Comparison of ENCODE assay signal across 1 cellular context in the genomic region with DNA sequence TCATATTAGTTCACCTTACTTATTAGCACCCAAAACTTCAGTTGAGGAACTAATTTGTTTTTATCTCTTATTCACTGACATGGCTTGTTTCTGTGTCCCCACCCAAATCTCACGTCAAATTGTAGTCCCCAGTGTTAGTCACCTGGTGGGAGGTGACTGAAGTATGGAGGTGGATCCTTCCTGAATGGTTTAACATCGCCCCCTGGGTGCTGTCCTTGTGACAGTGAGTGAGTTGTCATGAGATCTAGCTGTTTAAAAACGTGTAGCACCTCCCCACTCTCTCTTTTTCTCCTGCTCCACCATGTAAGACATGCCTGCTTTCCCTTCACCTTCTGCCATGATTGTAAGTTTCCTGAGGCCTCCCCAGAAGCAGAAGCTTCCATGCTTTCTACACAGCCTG.
TF ChIP-seq lines count a peak whose summit lies in the region.

No MANE protein-coding gene starts in this region.

TF ChIP-seq in WTC11, 78 proteins besides CTCF, POLR2A, EP300 and RAD21 (continued from another document):
- TF ChIP-seq, protein P1, sequence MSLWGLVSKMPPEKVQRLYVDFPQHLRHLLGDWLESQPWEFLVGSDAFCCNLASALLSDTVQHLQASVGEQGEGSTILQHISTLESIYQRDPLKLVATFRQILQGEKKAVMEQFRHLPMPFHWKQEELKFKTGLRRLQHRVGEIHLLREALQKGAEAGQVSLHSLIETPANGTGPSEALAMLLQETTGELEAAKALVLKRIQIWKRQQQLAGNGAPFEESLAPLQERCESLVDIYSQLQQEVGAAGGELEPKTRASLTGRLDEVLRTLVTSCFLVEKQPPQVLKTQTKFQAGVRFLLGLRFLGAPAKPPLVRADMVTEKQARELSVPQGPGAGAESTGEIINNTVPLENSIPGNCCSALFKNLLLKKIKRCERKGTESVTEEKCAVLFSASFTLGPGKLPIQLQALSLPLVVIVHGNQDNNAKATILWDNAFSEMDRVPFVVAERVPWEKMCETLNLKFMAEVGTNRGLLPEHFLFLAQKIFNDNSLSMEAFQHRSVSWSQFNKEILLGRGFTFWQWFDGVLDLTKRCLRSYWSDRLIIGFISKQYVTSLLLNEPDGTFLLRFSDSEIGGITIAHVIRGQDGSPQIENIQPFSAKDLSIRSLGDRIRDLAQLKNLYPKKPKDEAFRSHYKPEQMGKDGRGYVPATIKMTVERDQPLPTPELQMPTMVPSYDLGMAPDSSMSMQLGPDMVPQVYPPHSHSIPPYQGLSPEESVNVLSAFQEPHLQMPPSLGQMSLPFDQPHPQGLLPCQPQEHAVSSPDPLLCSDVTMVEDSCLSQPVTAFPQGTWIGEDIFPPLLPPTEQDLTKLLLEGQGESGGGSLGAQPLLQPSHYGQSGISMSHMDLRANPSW (CRISPR knock-in tag; conservative IDR thresholded peaks at IDR 0.05; ENCODE audit: low read depth) = no peak
- TF ChIP-seq, protein P2, sequence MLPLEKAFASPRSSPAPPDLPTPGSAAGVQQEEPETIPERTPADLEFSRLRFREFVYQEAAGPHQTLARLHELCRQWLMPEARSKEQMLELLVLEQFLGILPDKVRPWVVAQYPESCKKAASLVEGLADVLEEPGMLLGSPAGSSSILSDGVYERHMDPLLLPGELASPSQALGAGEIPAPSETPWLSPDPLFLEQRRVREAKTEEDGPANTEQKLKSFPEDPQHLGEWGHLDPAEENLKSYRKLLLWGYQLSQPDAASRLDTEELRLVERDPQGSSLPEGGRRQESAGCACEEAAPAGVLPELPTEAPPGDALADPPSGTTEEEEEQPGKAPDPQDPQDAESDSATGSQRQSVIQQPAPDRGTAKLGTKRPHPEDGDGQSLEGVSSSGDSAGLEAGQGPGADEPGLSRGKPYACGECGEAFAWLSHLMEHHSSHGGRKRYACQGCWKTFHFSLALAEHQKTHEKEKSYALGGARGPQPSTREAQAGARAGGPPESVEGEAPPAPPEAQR (CRISPR knock-in tag; IDR thresholded peaks at IDR 0.05) = no peak
- TF ChIP-seq HMGXB4 (CRISPR knock-in tag; IDR thresholded peaks at IDR 0.05) = no peak
- no peak for TF ChIP-seq ZNF416 (CRISPR knock-in tag; IDR thresholded peaks at IDR 0.05)
- no peak for TF ChIP-seq ZNF281 (CRISPR knock-in tag; IDR thresholded peaks at IDR 0.05)
- no peak for TF ChIP-seq FOXK1 (CRISPR knock-in tag; IDR thresholded peaks at IDR 0.05)
- no peak for TF ChIP-seq SOX15 (CRISPR knock-in tag; IDR thresholded peaks at IDR 0.05)
- TF ChIP-seq FOXJ3 (CRISPR knock-in tag; IDR thresholded peaks at IDR 0.05; ENCODE audit: borderline replicate concordance) = no peak
- no peak for TF ChIP-seq ETV6 (CRISPR knock-in tag; IDR thresholded peaks at IDR 0.05)
- no peak for TF ChIP-seq ZBTB21 (CRISPR knock-in tag; IDR thresholded peaks at IDR 0.05; ENCODE audit: borderline replicate concordance)
- TF ChIP-seq ELF4 (CRISPR knock-in tag; IDR thresholded peaks at IDR 0.05; ENCODE audit: low read depth) = no peak
- TF ChIP-seq TEAD1 (CRISPR knock-in tag; IDR thresholded peaks at IDR 0.05) = no peak
- no peak for TF ChIP-seq CDX4 (CRISPR knock-in tag; IDR thresholded peaks at IDR 0.05; ENCODE audit: borderline replicate concordance)
- TF ChIP-seq, protein P3, sequence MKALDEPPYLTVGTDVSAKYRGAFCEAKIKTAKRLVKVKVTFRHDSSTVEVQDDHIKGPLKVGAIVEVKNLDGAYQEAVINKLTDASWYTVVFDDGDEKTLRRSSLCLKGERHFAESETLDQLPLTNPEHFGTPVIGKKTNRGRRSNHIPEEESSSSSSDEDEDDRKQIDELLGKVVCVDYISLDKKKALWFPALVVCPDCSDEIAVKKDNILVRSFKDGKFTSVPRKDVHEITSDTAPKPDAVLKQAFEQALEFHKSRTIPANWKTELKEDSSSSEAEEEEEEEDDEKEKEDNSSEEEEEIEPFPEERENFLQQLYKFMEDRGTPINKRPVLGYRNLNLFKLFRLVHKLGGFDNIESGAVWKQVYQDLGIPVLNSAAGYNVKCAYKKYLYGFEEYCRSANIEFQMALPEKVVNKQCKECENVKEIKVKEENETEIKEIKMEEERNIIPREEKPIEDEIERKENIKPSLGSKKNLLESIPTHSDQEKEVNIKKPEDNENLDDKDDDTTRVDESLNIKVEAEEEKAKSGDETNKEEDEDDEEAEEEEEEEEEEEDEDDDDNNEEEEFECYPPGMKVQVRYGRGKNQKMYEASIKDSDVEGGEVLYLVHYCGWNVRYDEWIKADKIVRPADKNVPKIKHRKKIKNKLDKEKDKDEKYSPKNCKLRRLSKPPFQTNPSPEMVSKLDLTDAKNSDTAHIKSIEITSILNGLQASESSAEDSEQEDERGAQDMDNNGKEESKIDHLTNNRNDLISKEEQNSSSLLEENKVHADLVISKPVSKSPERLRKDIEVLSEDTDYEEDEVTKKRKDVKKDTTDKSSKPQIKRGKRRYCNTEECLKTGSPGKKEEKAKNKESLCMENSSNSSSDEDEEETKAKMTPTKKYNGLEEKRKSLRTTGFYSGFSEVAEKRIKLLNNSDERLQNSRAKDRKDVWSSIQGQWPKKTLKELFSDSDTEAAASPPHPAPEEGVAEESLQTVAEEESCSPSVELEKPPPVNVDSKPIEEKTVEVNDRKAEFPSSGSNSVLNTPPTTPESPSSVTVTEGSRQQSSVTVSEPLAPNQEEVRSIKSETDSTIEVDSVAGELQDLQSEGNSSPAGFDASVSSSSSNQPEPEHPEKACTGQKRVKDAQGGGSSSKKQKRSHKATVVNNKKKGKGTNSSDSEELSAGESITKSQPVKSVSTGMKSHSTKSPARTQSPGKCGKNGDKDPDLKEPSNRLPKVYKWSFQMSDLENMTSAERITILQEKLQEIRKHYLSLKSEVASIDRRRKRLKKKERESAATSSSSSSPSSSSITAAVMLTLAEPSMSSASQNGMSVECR (CRISPR knock-in tag; IDR thresholded peaks at IDR 0.05; ENCODE audit: borderline replicate concordance) = no peak
- no peak for TF ChIP-seq FOXP4 (CRISPR knock-in tag; IDR thresholded peaks at IDR 0.05)
- TF ChIP-seq ZNF671 (CRISPR knock-in tag; IDR thresholded peaks at IDR 0.05) = no peak
- TF ChIP-seq NR1H2 (CRISPR knock-in tag; IDR thresholded peaks at IDR 0.05) = no peak
